Comparison of ENCODE assay signal across 16 cellular contexts in genomic region chr13:20428666-20429644, GRCh38.
DNase-seq lines count a peak whose midpoint lies in the region; ATAC-seq and TF ChIP-seq lines count a peak whose summit lies in the region.
"Had no signal": no experiment of that assay in that cellular context is flagged by ENCODE, and none has a peak within 500 bp of the region (broad histone marks: within the 10 kb centered on the region; RNA-seq: fewer than 3 reads in every experiment).

No MANE protein-coding gene starts in this region.

- H3K18ac ChIP-seq in H9 (ENCODE audit: insufficient read length, low read depth, low read length): no peak overlapping the region

- H3K4me1 ChIP-seq in breast epithelium: peaks cover 0 to 12% of the 10 kb centered on the region in 2 donors
- H3K4me1 ChIP-seq in esophagus muscularis mucosa: peaks cover 0 to 7% (median 0%) of the 10 kb centered on the region in 4 donors
- H3K4me1 ChIP-seq in H9 (ENCODE audit: insufficient read depth, low read length): no peaks in the 10 kb centered on the region; the same call in 1 of the 2 replicates
- H3K4me1 ChIP-seq: body of pancreas, psoas muscle had no signal

- no peak overlapping the region for H3K4ac ChIP-seq in H9 (ENCODE audit: low read depth, low read length)

- H4K8ac ChIP-seq in H9 (replicated peaks; ENCODE audit: insufficient read length, low read depth, low read length): no peak overlapping the region

- no peak overlapping the region for H2BK120ac ChIP-seq in H9 (ENCODE audit: low read depth, low read length, poor library complexity, severe bottlenecking)

- DNase-seq in MCF 10A (ENCODE audit: unreplicated experiment) (no peak), breast epithelium (ENCODE audit: low spot score in 2 of 2) (no peak), RWPE1 (ENCODE audit: low spot score) (no peak), esophagus muscularis mucosa (ENCODE audit: extremely low spot score) (peak; percentile 42), substantia nigra (lab: John Stamatoyannopoulos, UW) (no peak), H9 (no peak)
- DNase-seq: body of pancreas, erythroblast, GDM1, kidney, nephron progenitor cell, psoas muscle, T-helper 9 cell had no signal

- WGBS in esophagus muscularis mucosa: 94% methylated on average over 9 of the region's 11 CpGs
- WGBS in H9 (ENCODE audit: extremely low coverage, insufficient read length, low lambda C conversion rate): no CpG with 5 or more reads among the region's 11 CpGs

- H3K4me1 Mint-ChIP-seq in MCF 10A (ENCODE audit: insufficient read depth, unreplicated experiment) (peaks cover 4% of the 10 kb centered on the region), H9 (peaks cover 29 to 34% of the 10 kb centered on the region in 2 experiments)

- H3K79me2 ChIP-seq in H9 (ENCODE audit: insufficient read depth, low read length): no peaks in the 10 kb centered on the region
- H3K79me2 ChIP-seq: hepatocyte had no signal

- H3K27me3 Mint-ChIP-seq in MCF 10A (ENCODE audit: insufficient read depth, unreplicated experiment): no peaks in the 10 kb centered on the region
- peaks cover 3% of the 10 kb centered on the region for H3K27me3 Mint-ChIP-seq in H9 (ENCODE audit: low read depth)

- no peak overlapping the region for H2AK5ac ChIP-seq in H9 (ENCODE audit: insufficient read length, low read length)

- POLR2A ChIA-PET in MCF 10A (lab: Yijun Ruan, JAX) (no interaction called here), RWPE1 (lab: Yijun Ruan, JAX; ENCODE audit: low non-redundant PET) (no interaction called here)

- H3K4me2 ChIP-seq in H9 (ENCODE audit: insufficient read depth, insufficient read length, low read length): no peak overlapping the region
- H3K4me2 ChIP-seq: hepatocyte had no signal

- H3K4me3 Mint-ChIP-seq in MCF 10A (ENCODE audit: unreplicated experiment) (no peak overlapping the region), H9 (no peak overlapping the region)
- H3K4me3 Mint-ChIP-seq: nephron progenitor cell had no signal

- no peaks in the 10 kb centered on the region for H3K9me3 ChIP-seq in breast epithelium
- H3K9me3 ChIP-seq in esophagus muscularis mucosa: no peaks in the 10 kb centered on the region
- no peaks in the 10 kb centered on the region for H3K9me3 ChIP-seq in H9 (ENCODE audit: control insufficient read depth, low read depth, low read length)
- H3K9me3 ChIP-seq: body of pancreas, psoas muscle had no signal

- H3K56ac ChIP-seq in H9 (ENCODE audit: insufficient read length, low read depth, low read length): no peak overlapping the region

- CTCF ChIA-PET in MCF 10A (lab: Yijun Ruan, JAX) (no interaction called here), RWPE1 (lab: Yijun Ruan, JAX) (no interaction called here)

- H4K20me1 ChIP-seq in H9 (ENCODE audit: control insufficient read depth, insufficient read depth, insufficient read length): no peaks in the 10 kb centered on the region

- H3K14ac ChIP-seq in H9 (ENCODE audit: insufficient read depth, low read length): no peak overlapping the region

- no TSS peak for BruUV-seq in MCF 10A (replicated peaks; lab: Mats Ljungman, UMichigan)

- H3K36me3 ChIP-seq in breast epithelium (no peaks in the 10 kb centered on the region), esophagus muscularis mucosa (peaks cover 4 to 66% (median 32%) of the 10 kb centered on the region in 4 donors)

- TF ChIP-seq POLR2A in breast epithelium (IDR thresholded peaks at IDR 0.05): no peak
- TF ChIP-seq POLR2A in esophagus muscularis mucosa (IDR thresholded peaks at IDR 0.05; ENCODE audit: low read depth): no peak

- no peak overlapping the region for H2BK5ac ChIP-seq in H9 (ENCODE audit: insufficient read length, low read length)

- H3K4me3 ChIP-seq in breast epithelium (no peak overlapping the region), esophagus muscularis mucosa (no peak overlapping the region)
- H3K4me3 ChIP-seq: body of pancreas, hepatocyte, psoas muscle had no signal

- H4K91ac ChIP-seq in H9 (ENCODE audit: insufficient read length, low read depth, low read length): no peak overlapping the region

- H2BK20ac ChIP-seq in H9 (ENCODE audit: low read depth, low read length, poor library complexity, severe bottlenecking): no peak overlapping the region

- TF ChIP-seq EP300 in esophagus muscularis mucosa (IDR thresholded peaks at IDR 0.05): no peak

- H3K27me3 ChIP-seq in breast epithelium (no peaks in the 10 kb centered on the region), esophagus muscularis mucosa (no peaks in the 10 kb centered on the region), H9 (ENCODE audit: insufficient read depth, low read length) (no peaks in the 10 kb centered on the region)
- H3K27me3 ChIP-seq: body of pancreas, hepatocyte had no signal

- H3K79me1 ChIP-seq in H9 (ENCODE audit: insufficient read depth, low read depth, low read length, poor library complexity, severe bottlenecking): no peaks in the 10 kb centered on the region

- no peak overlapping the region for H2AFZ ChIP-seq in H9 (ENCODE audit: low read length)
- H2AFZ ChIP-seq: hepatocyte had no signal

- H3K9me3 Mint-ChIP-seq in MCF 10A (ENCODE audit: unreplicated experiment) (no peaks in the 10 kb centered on the region), H9 (no peaks in the 10 kb centered on the region; a peak in 1 of 5 replicates)
- H3K9me3 Mint-ChIP-seq: nephron progenitor cell had no signal

- TF ChIP-seq CTCF in MCF 10A (IDR thresholded peaks at IDR 0.05; ENCODE audit: unreplicated experiment) (no peak), breast epithelium (IDR thresholded peaks at IDR 0.05) (no peak), RWPE1 (conservative IDR thresholded peaks at IDR 0.05; ENCODE audit: low read depth) (no peak), esophagus muscularis mucosa (IDR thresholded peaks at IDR 0.05) (no peak), H9 (conservative IDR thresholded peaks at IDR 0.05) (no peak)

- no peak overlapping the region for H3K9ac ChIP-seq in H9 (ENCODE audit: extremely low read depth, insufficient read length, low read length)

- H3K27ac Mint-ChIP-seq in MCF 10A (ENCODE audit: low read depth, unreplicated experiment): peak overlapping the region; percentile 22
- H3K27ac Mint-ChIP-seq in H9: no peak overlapping the region
- H3K27ac Mint-ChIP-seq: nephron progenitor cell had no signal

- H3K27ac ChIP-seq in breast epithelium (no peak overlapping the region), RWPE1 (peak overlapping the region; percentile 95), esophagus muscularis mucosa (replicated peaks in 1 of 4) (no peak overlapping the region), substantia nigra (ENCODE audit: low read depth, low read length, poor library complexity, severe bottlenecking) (peak overlapping the region; percentile 11), H9 (ENCODE audit: insufficient read length, low read depth, low read length) (no peak overlapping the region)
- H3K27ac ChIP-seq: body of pancreas, hepatocyte, psoas muscle had no signal

- no peak overlapping the region for H3T11ph ChIP-seq in H9 (ENCODE audit: low read length)

- no peak overlapping the region for H3K23ac ChIP-seq in H9 (ENCODE audit: insufficient read length, low read depth, low read length)

- no peaks in the 10 kb centered on the region for H3K23me2 ChIP-seq in H9 (ENCODE audit: insufficient read length, low read depth, low read length, poor library complexity, severe bottlenecking)

- ATAC-seq in GM18502 (IDR thresholded peaks at IDR 0.05; ENCODE audit: poor library complexity, unreplicated experiment): no peak
- no peak for ATAC-seq in HG03159 (IDR thresholded peaks at IDR 0.05; ENCODE audit: unreplicated experiment)
- ATAC-seq: body of pancreas, psoas muscle had no signal

- no peak overlapping the region for H2BK15ac ChIP-seq in H9 (ENCODE audit: low read depth, low read length)

- H4K5ac ChIP-seq in H9 (ENCODE audit: insufficient read length, low read depth, low read length): no peak overlapping the region

- H3K36me3 Mint-ChIP-seq in MCF 10A (ENCODE audit: insufficient read depth, unreplicated experiment) (peaks cover 10% of the 10 kb centered on the region), H9 (ENCODE audit: insufficient read depth in 1 of 3, low read depth in 3 of 3) (no peaks in the 10 kb centered on the region)

- H2BK12ac ChIP-seq in H9 (ENCODE audit: insufficient read length, low read depth, low read length): no peak overlapping the region

- intact Hi-C loops in MCF 10A (cut with micrococcal nuclease): no loop called here
- intact Hi-C loops in breast epithelium (cut with DNase I; ENCODE audit: low total_unique reads): no loop called here
- intact Hi-C loops in esophagus muscularis mucosa (cut with DNase I): no loop called here

Comparison
In these comparisons a context has a peak if more than half of its experiments do, and no peak if none do; other contexts are left out.
1. H3K27ac ChIP-seq: peak in RWPE1 (single experiment) and substantia nigra (single experiment); none in breast epithelium (0 of 2), esophagus muscularis mucosa (0 of 4) and H9 (single experiment).